ENCODE assay signal across 1 cellular context in the genomic region with DNA sequence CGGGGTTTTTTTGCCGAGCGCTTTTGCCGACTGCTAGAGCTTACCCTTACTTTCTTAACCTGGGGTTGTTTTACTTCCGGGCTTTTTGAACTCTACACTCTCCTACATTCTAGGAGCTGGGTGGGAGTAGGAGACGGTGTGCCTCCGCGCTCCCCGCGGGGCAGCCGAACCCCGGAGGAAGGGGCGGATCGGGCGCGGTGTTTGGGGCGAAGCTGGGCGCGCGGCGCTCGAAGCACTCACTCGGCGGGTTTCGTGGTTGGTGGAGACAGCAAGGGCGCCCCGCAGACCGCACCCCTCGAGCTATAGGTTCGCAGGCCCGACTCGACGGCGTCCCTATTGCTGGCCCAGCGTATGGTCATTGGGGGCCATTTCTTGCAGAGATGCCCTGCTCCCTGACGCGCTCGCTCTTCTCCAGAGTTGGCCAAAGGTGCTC.
A peak's percentile ranks its signal among the peaks of the same experiment; 100 is the strongest.
TF ChIP-seq lines count a peak whose summit lies in the region.

No MANE protein-coding gene starts in this region.

TF ChIP-seq in HepG2, 621 proteins besides CTCF, POLR2A, EP300 and RAD21 (continued from another document and continues in another):
- TF ChIP-seq ZNF687 (CRISPR knock-in tag; IDR thresholded peaks at IDR 0.05) (peak; percentile 76), JUND (CRISPR knock-in tag; IDR thresholded peaks at IDR 0.05) (no peak), NR2F6 (IDR thresholded peaks at IDR 0.05) (no peak), NR2F6 (CRISPR knock-in tag; IDR thresholded peaks at IDR 0.05) (no peak), ZBTB7A (CRISPR knock-in tag; IDR thresholded peaks at IDR 0.05) (no peak), EED (CRISPR knock-in tag; IDR thresholded peaks at IDR 0.05) (no peak), NFE2L1 (CRISPR knock-in tag; IDR thresholded peaks at IDR 0.05; ENCODE audit: borderline replicate concordance) (no peak), SCMH1 (CRISPR knock-in tag; IDR thresholded peaks at IDR 0.05; ENCODE audit: borderline replicate concordance) (no peak), GATAD2A (CRISPR knock-in tag; IDR thresholded peaks at IDR 0.05) (no peak), SAFB2 (CRISPR knock-in tag; IDR thresholded peaks at IDR 0.05; ENCODE audit: borderline replicate concordance, low read depth) (no peak), ZNF280D (CRISPR knock-in tag; IDR thresholded peaks at IDR 0.05) (no peak), MTF1 (CRISPR knock-in tag; IDR thresholded peaks at IDR 0.05) (no peak), ZNF83 (CRISPR knock-in tag; IDR thresholded peaks at IDR 0.05; ENCODE audit: borderline replicate concordance) (no peak), YEATS4 (CRISPR knock-in tag; IDR thresholded peaks at IDR 0.05; ENCODE audit: borderline replicate concordance) (peak; percentile 59; the same call in 1 of the 2 replicates), CSRNP1 (CRISPR knock-in tag; IDR thresholded peaks at IDR 0.05) (peak; percentile 65; the same call in 1 of the 2 replicates), ELF1 (CRISPR knock-in tag; IDR thresholded peaks at IDR 0.05) (no peak), ZSCAN25 (CRISPR knock-in tag; IDR thresholded peaks at IDR 0.05) (no peak), KLF11 (CRISPR knock-in tag; IDR thresholded peaks at IDR 0.05) (no peak), STAT5B (CRISPR knock-in tag; IDR thresholded peaks at IDR 0.05) (no peak), ZNF383 (CRISPR knock-in tag; IDR thresholded peaks at IDR 0.05; ENCODE audit: borderline replicate concordance) (no peak), ZNF44 (CRISPR knock-in tag; IDR thresholded peaks at IDR 0.05) (peak; percentile 69; the same call in 1 of the 2 replicates), ZSCAN30 (CRISPR knock-in tag; IDR thresholded peaks at IDR 0.05) (no peak), THYN1 (CRISPR knock-in tag; IDR thresholded peaks at IDR 0.05; ENCODE audit: borderline replicate concordance, low read depth) (no peak), PAWR (CRISPR knock-in tag; IDR thresholded peaks at IDR 0.05; ENCODE audit: borderline replicate concordance) (0 out of 2 replicates have a peak, but pooled peaks have one; percentile 4), TCF7L2 (IDR thresholded peaks at IDR 0.05; ENCODE audit: low read depth, low read length) (no peak), ONECUT2 (CRISPR knock-in tag; IDR thresholded peaks at IDR 0.05) (no peak), MYPOP (CRISPR knock-in tag; IDR thresholded peaks at IDR 0.05) (peak; percentile 74; the same call in 1 of the 2 replicates), BRCA1 (CRISPR knock-in tag; IDR thresholded peaks at IDR 0.05) (no peak), SIN3B (IDR thresholded peaks at IDR 0.05; ENCODE audit: low read length) (no peak), ZNF367 (CRISPR knock-in tag; IDR thresholded peaks at IDR 0.05; ENCODE audit: borderline replicate concordance) (no peak), HOXA3 (CRISPR knock-in tag; IDR thresholded peaks at IDR 0.05) (no peak; the same call in 1 of the 2 replicates), CBX1 (IDR thresholded peaks at IDR 0.05; ENCODE audit: low read depth) (peak; percentile 55)
- TF ChIP-seq, protein P1, sequence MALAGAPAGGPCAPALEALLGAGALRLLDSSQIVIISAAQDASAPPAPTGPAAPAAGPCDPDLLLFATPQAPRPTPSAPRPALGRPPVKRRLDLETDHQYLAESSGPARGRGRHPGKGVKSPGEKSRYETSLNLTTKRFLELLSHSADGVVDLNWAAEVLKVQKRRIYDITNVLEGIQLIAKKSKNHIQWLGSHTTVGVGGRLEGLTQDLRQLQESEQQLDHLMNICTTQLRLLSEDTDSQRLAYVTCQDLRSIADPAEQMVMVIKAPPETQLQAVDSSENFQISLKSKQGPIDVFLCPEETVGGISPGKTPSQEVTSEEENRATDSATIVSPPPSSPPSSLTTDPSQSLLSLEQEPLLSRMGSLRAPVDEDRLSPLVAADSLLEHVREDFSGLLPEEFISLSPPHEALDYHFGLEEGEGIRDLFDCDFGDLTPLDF (CRISPR knock-in tag; IDR thresholded peaks at IDR 0.05), result peak; percentile 30; the same call in 1 of the 2 replicates
- TF ChIP-seq, protein P2, sequence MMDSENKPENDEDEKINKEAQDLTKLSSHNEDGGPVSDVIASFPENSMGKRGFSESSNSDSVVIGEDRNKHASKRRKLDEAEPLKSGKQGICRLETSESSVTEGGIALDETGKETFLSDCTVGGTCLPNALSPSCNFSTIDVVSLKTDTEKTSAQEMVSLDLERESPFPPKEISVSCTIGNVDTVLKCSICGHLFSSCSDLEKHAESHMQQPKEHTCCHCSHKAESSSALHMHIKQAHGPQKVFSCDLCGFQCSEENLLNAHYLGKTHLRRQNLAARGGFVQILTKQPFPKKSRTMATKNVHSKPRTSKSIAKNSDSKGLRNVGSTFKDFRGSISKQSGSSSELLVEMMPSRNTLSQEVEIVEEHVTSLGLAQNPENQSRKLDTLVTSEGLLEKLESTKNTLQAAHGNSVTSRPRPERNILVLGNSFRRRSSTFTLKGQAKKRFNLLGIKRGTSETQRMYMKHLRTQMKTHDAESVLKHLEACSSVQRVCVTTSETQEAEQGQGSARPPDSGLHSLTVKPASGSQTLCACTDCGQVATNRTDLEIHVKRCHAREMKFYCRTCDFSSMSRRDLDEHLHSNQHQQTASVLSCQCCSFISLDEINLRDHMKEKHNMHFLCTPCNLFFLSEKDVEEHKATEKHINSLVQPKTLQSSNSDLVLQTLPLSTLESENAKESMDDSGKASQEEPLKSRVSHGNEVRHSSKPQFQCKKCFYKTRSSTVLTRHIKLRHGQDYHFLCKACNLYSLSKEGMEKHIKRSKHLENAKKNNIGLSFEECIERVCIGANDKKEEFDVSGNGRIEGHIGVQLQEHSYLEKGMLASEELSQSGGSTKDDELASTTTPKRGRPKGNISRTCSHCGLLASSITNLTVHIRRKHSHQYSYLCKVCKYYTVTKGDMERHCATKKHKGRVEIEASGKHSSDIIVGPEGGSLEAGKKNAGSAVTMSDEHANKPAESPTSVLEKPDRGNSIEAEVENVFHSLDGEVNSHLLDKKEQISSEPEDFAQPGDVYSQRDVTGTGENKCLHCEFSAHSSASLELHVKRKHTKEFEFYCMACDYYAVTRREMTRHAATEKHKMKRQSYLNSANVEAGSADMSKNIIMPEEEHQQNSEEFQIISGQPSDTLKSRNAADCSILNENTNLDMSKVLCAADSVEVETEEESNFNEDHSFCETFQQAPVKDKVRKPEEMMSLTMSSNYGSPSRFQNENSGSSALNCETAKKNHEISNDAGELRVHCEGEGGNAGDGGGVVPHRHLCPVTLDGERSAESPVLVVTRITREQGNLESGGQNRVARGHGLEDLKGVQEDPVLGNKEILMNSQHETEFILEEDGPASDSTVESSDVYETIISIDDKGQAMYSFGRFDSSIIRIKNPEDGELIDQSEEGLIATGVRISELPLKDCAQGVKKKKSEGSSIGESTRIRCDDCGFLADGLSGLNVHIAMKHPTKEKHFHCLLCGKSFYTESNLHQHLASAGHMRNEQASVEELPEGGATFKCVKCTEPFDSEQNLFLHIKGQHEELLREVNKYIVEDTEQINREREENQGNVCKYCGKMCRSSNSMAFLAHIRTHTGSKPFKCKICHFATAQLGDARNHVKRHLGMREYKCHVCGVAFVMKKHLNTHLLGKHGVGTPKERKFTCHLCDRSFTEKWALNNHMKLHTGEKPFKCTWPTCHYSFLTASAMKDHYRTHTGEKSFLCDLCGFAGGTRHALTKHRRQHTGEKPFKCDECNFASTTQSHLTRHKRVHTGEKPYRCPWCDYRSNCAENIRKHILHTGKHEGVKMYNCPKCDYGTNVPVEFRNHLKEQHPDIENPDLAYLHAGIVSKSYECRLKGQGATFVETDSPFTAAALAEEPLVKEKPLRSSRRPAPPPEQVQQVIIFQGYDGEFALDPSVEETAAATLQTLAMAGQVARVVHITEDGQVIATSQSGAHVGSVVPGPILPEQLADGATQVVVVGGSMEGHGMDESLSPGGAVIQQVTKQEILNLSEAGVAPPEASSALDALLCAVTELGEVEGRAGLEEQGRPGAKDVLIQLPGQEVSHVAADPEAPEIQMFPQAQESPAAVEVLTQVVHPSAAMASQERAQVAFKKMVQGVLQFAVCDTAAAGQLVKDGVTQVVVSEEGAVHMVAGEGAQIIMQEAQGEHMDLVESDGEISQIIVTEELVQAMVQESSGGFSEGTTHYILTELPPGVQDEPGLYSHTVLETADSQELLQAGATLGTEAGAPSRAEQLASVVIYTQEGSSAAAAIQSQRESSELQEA (CRISPR knock-in tag; IDR thresholded peaks at IDR 0.05; ENCODE audit: not compliant biosample characterization), result no peak
- TF ChIP-seq, protein P3, sequence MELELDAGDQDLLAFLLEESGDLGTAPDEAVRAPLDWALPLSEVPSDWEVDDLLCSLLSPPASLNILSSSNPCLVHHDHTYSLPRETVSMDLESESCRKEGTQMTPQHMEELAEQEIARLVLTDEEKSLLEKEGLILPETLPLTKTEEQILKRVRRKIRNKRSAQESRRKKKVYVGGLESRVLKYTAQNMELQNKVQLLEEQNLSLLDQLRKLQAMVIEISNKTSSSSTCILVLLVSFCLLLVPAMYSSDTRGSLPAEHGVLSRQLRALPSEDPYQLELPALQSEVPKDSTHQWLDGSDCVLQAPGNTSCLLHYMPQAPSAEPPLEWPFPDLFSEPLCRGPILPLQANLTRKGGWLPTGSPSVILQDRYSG (CRISPR knock-in tag; IDR thresholded peaks at IDR 0.05), result no peak
- TF ChIP-seq, protein P4, sequence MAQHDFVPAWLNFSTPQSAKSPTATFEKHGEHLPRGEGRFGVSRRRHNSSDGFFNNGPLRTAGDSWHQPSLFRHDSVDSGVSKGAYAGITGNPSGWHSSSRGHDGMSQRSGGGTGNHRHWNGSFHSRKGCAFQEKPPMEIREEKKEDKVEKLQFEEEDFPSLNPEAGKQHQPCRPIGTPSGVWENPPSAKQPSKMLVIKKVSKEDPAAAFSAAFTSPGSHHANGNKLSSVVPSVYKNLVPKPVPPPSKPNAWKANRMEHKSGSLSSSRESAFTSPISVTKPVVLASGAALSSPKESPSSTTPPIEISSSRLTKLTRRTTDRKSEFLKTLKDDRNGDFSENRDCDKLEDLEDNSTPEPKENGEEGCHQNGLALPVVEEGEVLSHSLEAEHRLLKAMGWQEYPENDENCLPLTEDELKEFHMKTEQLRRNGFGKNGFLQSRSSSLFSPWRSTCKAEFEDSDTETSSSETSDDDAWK (CRISPR knock-in tag; IDR thresholded peaks at IDR 0.05), result no peak
